1 cellular context compared by ENCODE assay signal in the genomic region with DNA sequence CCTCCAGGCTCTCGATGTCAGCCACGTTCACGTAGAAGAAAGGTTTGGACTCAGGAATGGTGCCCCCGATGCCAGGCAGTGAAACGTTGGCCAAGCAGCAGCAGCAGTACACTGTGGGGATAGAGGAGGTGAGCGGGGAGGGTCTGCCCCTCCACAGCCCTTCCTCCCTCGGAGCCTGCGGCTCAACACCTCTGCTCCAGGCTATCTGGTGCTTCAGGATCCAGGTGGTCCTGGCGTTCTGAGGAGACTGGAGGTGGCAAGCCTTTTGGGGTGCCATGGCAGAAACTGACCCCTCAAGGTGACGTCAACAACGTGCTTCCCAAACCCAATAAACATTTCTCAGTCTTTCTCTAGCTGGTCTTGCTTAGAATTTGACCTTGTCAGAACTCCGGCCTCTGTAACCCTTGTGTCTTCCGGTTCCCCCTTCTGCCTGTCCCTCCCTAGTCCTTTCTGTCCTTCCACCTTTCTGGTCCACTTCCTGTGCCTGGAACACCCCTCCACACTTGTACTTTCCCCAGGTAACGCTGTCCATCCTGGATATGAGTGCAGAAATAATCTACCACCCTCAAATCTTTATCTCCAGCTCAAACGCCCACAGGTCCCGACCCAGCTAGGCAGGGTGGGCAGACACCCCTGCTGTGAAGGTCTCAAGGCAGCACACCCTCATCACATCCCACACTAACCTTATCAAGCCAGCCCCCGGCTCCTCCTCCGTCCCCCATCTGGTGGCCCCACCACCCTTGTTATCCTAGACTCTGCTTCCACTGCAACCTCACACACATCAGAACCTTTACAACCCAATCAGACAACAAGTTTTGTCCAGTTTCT.
TF ChIP-seq lines count a peak whose summit lies in the region.

No MANE protein-coding gene starts in this region.

TF ChIP-seq in HEK293, 187 proteins besides CTCF, POLR2A, EP300 and RAD21 (continued from another document):
- TF ChIP-seq, protein P1, sequence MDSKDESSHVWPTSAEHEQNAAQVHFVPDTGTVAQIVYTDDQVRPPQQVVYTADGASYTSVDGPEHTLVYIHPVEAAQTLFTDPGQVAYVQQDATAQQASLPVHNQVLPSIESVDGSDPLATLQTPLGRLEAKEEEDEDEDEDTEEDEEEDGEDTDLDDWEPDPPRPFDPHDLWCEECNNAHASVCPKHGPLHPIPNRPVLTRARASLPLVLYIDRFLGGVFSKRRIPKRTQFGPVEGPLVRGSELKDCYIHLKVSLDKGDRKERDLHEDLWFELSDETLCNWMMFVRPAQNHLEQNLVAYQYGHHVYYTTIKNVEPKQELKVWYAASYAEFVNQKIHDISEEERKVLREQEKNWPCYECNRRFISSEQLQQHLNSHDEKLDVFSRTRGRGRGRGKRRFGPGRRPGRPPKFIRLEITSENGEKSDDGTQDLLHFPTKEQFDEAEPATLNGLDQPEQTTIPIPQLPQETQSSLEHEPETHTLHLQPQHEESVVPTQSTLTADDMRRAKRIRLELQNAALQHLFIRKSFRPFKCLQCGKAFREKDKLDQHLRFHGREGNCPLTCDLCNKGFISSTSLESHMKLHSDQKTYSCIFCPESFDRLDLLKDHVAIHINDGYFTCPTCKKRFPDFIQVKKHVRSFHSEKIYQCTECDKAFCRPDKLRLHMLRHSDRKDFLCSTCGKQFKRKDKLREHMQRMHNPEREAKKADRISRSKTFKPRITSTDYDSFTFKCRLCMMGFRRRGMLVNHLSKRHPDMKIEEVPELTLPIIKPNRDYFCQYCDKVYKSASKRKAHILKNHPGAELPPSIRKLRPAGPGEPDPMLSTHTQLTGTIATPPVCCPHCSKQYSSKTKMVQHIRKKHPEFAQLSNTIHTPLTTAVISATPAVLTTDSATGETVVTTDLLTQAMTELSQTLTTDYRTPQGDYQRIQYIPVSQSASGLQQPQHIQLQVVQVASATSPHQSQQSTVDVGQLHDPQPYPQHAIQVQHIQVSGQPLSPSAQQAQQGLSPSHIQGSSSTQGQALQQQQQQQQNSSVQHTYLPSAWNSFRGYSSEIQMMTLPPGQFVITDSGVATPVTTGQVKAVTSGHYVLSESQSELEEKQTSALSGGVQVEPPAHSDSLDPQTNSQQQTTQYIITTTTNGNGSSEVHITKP (tag by site-specific recombination; IDR thresholded peaks at IDR 0.05) = no peak
- TF ChIP-seq ZNF341 (tag by site-specific recombination; IDR thresholded peaks at IDR 0.05; ENCODE audit: low read depth) = no peak
- TF ChIP-seq ZNF843 (tag by site-specific recombination; IDR thresholded peaks at IDR 0.05) = no peak
- TF ChIP-seq EGR2 (tag by site-specific recombination; IDR thresholded peaks at IDR 0.05; ENCODE audit: low read depth) = peak; percentile 99
- TF ChIP-seq, protein P2, sequence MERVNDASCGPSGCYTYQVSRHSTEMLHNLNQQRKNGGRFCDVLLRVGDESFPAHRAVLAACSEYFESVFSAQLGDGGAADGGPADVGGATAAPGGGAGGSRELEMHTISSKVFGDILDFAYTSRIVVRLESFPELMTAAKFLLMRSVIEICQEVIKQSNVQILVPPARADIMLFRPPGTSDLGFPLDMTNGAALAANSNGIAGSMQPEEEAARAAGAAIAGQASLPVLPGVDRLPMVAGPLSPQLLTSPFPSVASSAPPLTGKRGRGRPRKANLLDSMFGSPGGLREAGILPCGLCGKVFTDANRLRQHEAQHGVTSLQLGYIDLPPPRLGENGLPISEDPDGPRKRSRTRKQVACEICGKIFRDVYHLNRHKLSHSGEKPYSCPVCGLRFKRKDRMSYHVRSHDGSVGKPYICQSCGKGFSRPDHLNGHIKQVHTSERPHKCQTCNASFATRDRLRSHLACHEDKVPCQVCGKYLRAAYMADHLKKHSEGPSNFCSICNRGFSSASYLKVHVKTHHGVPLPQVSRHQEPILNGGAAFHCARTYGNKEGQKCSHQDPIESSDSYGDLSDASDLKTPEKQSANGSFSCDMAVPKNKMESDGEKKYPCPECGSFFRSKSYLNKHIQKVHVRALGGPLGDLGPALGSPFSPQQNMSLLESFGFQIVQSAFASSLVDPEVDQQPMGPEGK (tag by site-specific recombination; IDR thresholded peaks at IDR 0.05) = no peak
- TF ChIP-seq ZNF670 (tag by site-specific recombination; IDR thresholded peaks at IDR 0.05; ENCODE audit: low read depth) = no peak
- no peak for TF ChIP-seq ZNF433 (tag by site-specific recombination; IDR thresholded peaks at IDR 0.05; ENCODE audit: low read depth)
- TF ChIP-seq FEZF1 (tag by site-specific recombination; IDR thresholded peaks at IDR 0.05) = no peak
- no peak for TF ChIP-seq ZNF121 (tag by site-specific recombination; IDR thresholded peaks at IDR 0.05)
- TF ChIP-seq, protein P3, sequence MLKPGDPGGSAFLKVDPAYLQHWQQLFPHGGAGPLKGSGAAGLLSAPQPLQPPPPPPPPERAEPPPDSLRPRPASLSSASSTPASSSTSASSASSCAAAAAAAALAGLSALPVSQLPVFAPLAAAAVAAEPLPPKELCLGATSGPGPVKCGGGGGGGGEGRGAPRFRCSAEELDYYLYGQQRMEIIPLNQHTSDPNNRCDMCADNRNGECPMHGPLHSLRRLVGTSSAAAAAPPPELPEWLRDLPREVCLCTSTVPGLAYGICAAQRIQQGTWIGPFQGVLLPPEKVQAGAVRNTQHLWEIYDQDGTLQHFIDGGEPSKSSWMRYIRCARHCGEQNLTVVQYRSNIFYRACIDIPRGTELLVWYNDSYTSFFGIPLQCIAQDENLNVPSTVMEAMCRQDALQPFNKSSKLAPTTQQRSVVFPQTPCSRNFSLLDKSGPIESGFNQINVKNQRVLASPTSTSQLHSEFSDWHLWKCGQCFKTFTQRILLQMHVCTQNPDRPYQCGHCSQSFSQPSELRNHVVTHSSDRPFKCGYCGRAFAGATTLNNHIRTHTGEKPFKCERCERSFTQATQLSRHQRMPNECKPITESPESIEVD (tag by site-specific recombination; IDR thresholded peaks at IDR 0.05) = no peak
- TF ChIP-seq, protein P4, sequence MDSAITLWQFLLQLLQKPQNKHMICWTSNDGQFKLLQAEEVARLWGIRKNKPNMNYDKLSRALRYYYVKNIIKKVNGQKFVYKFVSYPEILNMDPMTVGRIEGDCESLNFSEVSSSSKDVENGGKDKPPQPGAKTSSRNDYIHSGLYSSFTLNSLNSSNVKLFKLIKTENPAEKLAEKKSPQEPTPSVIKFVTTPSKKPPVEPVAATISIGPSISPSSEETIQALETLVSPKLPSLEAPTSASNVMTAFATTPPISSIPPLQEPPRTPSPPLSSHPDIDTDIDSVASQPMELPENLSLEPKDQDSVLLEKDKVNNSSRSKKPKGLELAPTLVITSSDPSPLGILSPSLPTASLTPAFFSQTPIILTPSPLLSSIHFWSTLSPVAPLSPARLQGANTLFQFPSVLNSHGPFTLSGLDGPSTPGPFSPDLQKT (IDR thresholded peaks at IDR 0.05; ENCODE audit: borderline replicate concordance, low read depth, low read length) = no peak
- no peak for TF ChIP-seq RBAK (tag by site-specific recombination; IDR thresholded peaks at IDR 0.05)
